In genomic region chr9:113508111-113508749, GRCh38 we compare ENCODE assay signal across 9 cellular contexts. TPM values are rescaled to one million over a fixed set of nuclear protein-coding genes. Genes with fewer than 3 reads are reported as not detected.
A peak's percentile ranks its signal among the peaks of the same experiment; 100 is the strongest.
DNase-seq lines count a peak whose midpoint lies in the region; ATAC-seq and TF ChIP-seq lines count a peak whose summit lies in the region.
"Had no signal": no experiment of that assay in that cellular context is flagged by ENCODE, and none has a peak within 500 bp of the region (broad histone marks: within the 10 kb centered on the region; RNA-seq: fewer than 3 reads in every experiment).

No MANE protein-coding gene starts in this region.

- H3K27me3 ChIP-seq in heart left ventricle (no peaks in the 10 kb centered on the region), thoracic aorta (replicated peaks; ENCODE audit: insufficient read depth) (no peaks in the 10 kb centered on the region)

- H3K27ac ChIP-seq in heart left ventricle (peak overlapping the region in 10 of 12 donors; percentile 21 to 78 (median 49)), thoracic aorta (peak overlapping the region; percentile 71 to 84)

- WGBS in heart left ventricle, 4 donors = 62 to 71% (median 67%) methylated on average over 7 to 10 of the region's 10 CpGs

- TF ChIP-seq CTCF in heart left ventricle (IDR thresholded peaks at IDR 0.05) (peak in 3 of 12 donors; percentile 7 to 31 (median 26)), fibroblast of mammary gland (conservative IDR thresholded peaks at IDR 0.05; ENCODE audit: control insufficient read depth, insufficient read depth, low read depth, low read length) (peak; percentile 17), thoracic aorta (IDR thresholded peaks at IDR 0.05) (no peak)

- no peak for DNase-seq in heart left ventricle
- DNase-seq in Right ventricle myocardium superior = no peak
- peak; percentile 27 for DNase-seq in NCI-H2196 treated with DMSO at 0.1 percent for 48 hours (lab: John Stamatoyannopoulos, UW; ENCODE audit: unreplicated experiment)
- peak; percentile 16 for DNase-seq in fibroblast of mammary gland (ENCODE audit: low read depth)
- DNase-seq in thoracic aorta (ENCODE audit: low spot score) = no peak
- no peak for DNase-seq in CD1c-positive myeloid dendritic cell (ENCODE audit: extremely low spot score)
- no peak for DNase-seq in NOMO-1 (lab: John Stamatoyannopoulos, UW; ENCODE audit: unreplicated experiment in 2 of 2)
- no peak for DNase-seq in AML-193 (lab: John Stamatoyannopoulos, UW)
- DNase-seq: NCI-H748 treated with DMSO at 0.1 percent for 48 hours had no signal

- intact Hi-C loops in heart left ventricle (cut with DNase I) (loop anchor here in 2 of 10 donors (10.0 kb wide), 2 partner anchors 53 to 77 kb away; no protein-coding TSS in a partner anchor), Right ventricle myocardium superior (cut with DNase I) (loop anchor here (5.0 kb wide), 1 partner anchor 69 kb away; no protein-coding TSS in a partner anchor)

- H3K4me1 ChIP-seq in heart left ventricle (peaks cover 0 to 82% (median 61%) of the 10 kb centered on the region in 12 donors), thoracic aorta (ENCODE audit: control insufficient read depth in 1 of 2, low read depth in 2 of 2) (peaks cover 40 to 75% of the 10 kb centered on the region in 2 donors)

- H3K36me3 ChIP-seq in heart left ventricle = peaks cover 0 to 72% (median 29%) of the 10 kb centered on the region in 9 donors
- peaks cover 8% of the 10 kb centered on the region for H3K36me3 ChIP-seq in thoracic aorta

- no peak for TF ChIP-seq POLR2A in heart left ventricle (IDR thresholded peaks at IDR 0.05)

- ATAC-seq in heart left ventricle (no peak), Right ventricle myocardium superior (ENCODE audit: poor library complexity) (no peak), thoracic aorta (ENCODE audit: insufficient number of reproducible peaks, low FRiP score, low read depth) (no peak)

- H3K4me3 ChIP-seq in heart left ventricle (no peak overlapping the region), fibroblast of mammary gland (ENCODE audit: control insufficient read depth, low read depth, low read length) (no peak overlapping the region), thoracic aorta (no peak overlapping the region)

- H3K9me3 ChIP-seq in heart left ventricle (no peaks in the 10 kb centered on the region), thoracic aorta (no peaks in the 10 kb centered on the region)

RNA-seq across cellular contexts. Expression of gene RGS3, which starts 44.7 kb away (rescaled TPM):
- 100 to 1,000 TPM; 107 to 214 (median 139) TPM for total RNA-seq in heart left ventricle
- polyA plus RNA-seq in heart left ventricle = 100 to 1,000 TPM in 1 of 2 donors, 10 to 100 TPM in 1; 93.4 to 120 TPM
- 138 TPM for total RNA-seq in Right ventricle myocardium superior
- total RNA-seq in thoracic aorta = 100 to 1,000 TPM; 170 to 202 TPM

Comparison
In these comparisons a context has a peak if more than half of its experiments do, and no peak if none do; other contexts are left out.
1. DNase-seq: peak in NCI-H2196 treated with DMSO at 0.1 percent for 48 hours (single experiment) and fibroblast of mammary gland (single experiment); none in heart left ventricle (0 of 5), Right ventricle myocardium superior (single experiment), thoracic aorta (single experiment), CD1c-positive myeloid dendritic cell (single experiment), NOMO-1 (0 of 2) and AML-193 (0 of 2).